Comparison of ENCODE assay signal across 20 cellular contexts in the genomic region with DNA sequence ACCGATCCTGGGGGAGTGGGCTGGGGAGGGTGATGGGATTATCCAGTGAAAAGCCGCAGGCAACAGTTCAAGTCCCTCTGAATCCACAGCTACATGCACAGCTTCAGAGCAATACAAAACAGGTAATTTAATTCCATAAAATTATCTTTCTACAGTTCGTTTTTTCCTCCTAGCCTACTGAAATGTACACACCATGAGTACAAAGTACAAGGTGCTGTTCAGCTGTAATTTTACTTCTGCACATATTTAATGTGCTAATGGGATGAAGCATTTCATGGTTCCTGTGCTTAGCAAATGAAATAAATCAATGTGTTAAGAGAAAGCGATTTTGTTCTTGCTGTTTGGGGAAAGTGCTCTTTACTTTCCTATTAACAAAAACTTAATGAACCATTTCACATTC.
"Had no signal": no experiment of that assay in that cellular context is flagged by ENCODE, and none has a peak within 500 bp of the region (broad histone marks: within the 10 kb centered on the region; RNA-seq: fewer than 3 reads in every experiment).

No MANE protein-coding gene starts in this region.

- H3K9me3 ChIP-seq: colonic mucosa, lower lobe of right lung, stomach, testis had no signal

- H3K27me3 Mint-ChIP-seq: activated CD8-positive, alpha-beta T cell treated with anti-CD3 and anti-CD28 coated beads for 36 hours had no signal

- ATAC-seq: activated CD8-positive, alpha-beta T cell treated with anti-CD3 and anti-CD28 coated beads for 36 hours; activated naive CD4-positive, alpha-beta T cell treated with anti-CD3 and anti-CD28 coated beads, Interleukin-2, amount 50 U/mL, for 72 hours; activated T-cell treated with anti-CD3 and anti-CD28 coated beads, Interleukin-2, amount 50 U/mL, for 72 hours; lower lobe of right lung; sciatic nerve; WTC11 had no signal

- H3K27ac Mint-ChIP-seq: activated CD8-positive, alpha-beta T cell treated with anti-CD3 and anti-CD28 coated beads for 36 hours; activated T-cell treated with anti-CD3 and anti-CD28 coated beads, Interleukin-2, amount 50 U/mL, for 72 hours; WTC11 had no signal

- DNase-seq: activated CD4-positive, alpha-beta T cell treated with anti-CD3 and anti-CD28 coated beads for 4 hours; activated CD8-positive, alpha-beta memory T cell treated with anti-CD3 and anti-CD28 coated beads, Interleukin-2, amount 50 U/mL, for 48 hours; activated CD8-positive, alpha-beta T cell treated with anti-CD3 and anti-CD28 coated beads for 36 hours; activated gamma-delta T cell; activated T-cell treated with anti-CD3 and anti-CD28 coated beads, Interleukin-2, amount 50 U/mL, for 72 hours; central memory CD4-positive, alpha-beta T cell; foreskin fibroblast; hypothalamus; kidney glomerular epithelial cell; lower lobe of right lung; midbrain; stimulated activated CD4-positive, alpha-beta T cell treated with anti-CD3 and anti-CD28 coated beads, Interleukin-2, amount 100 ng/mL, for 24 hours; stomach; T-helper 2 cell; testis had no signal

- H3K4me3 ChIP-seq: colonic mucosa, lower lobe of right lung, neural progenitor cell, stomach, testis had no signal

- H3K4me1 ChIP-seq: colonic mucosa, lower lobe of right lung, testis had no signal

- H3K4me3 Mint-ChIP-seq: activated CD8-positive, alpha-beta T cell treated with anti-CD3 and anti-CD28 coated beads for 36 hours; activated T-cell treated with anti-CD3 and anti-CD28 coated beads, Interleukin-2, amount 50 U/mL, for 72 hours; neural progenitor cell; WTC11 had no signal

- H3K27me3 ChIP-seq: colonic mucosa, neural progenitor cell, stomach, testis had no signal

- H3K36me3 ChIP-seq: colonic mucosa, neural progenitor cell had no signal

- H3K27ac ChIP-seq: colonic mucosa, lower lobe of right lung, neural progenitor cell, testis had no signal

- H3K9me3 Mint-ChIP-seq: activated CD8-positive, alpha-beta T cell treated with anti-CD3 and anti-CD28 coated beads for 36 hours; activated naive CD4-positive, alpha-beta T cell treated with anti-CD3 and anti-CD28 coated beads, Interleukin-2, amount 50 U/mL, for 72 hours; activated T-cell treated with anti-CD3 and anti-CD28 coated beads, Interleukin-2, amount 50 U/mL, for 72 hours; neural progenitor cell; WTC11 had no signal

- H3K36me3 Mint-ChIP-seq: WTC11 had no signal
